In genomic region chr15:89362203-89363101, GRCh38 we compare ENCODE assay signal across 1 cellular context.
TF ChIP-seq lines count a peak whose summit lies in the region.

No MANE protein-coding gene starts in this region.

TF ChIP-seq in HEK293, 187 proteins besides CTCF, POLR2A, EP300 and RAD21 (continued from another document and continues in another):
- peak; percentile 66 for TF ChIP-seq PRDM10 (tag by site-specific recombination; IDR thresholded peaks at IDR 0.05)
- no peak for TF ChIP-seq ZNF175 (tag by site-specific recombination; IDR thresholded peaks at IDR 0.05)
- peak; percentile 92 for TF ChIP-seq ZNF629 (tag by site-specific recombination; IDR thresholded peaks at IDR 0.05)
- no peak for TF ChIP-seq ZNF473 (tag by site-specific recombination; IDR thresholded peaks at IDR 0.05)
- TF ChIP-seq ZFP41 (tag by site-specific recombination; IDR thresholded peaks at IDR 0.05; ENCODE audit: borderline replicate concordance), result no peak
- peak; percentile 56 for TF ChIP-seq ZBTB11 (tag by site-specific recombination; conservative IDR thresholded peaks at IDR 0.05; ENCODE audit: low read depth)
- no peak for TF ChIP-seq ZNF174 (tag by site-specific recombination; IDR thresholded peaks at IDR 0.05)
- TF ChIP-seq ZNF670 (tag by site-specific recombination; IDR thresholded peaks at IDR 0.05; ENCODE audit: low read depth), result no peak
- no peak for TF ChIP-seq ZNF48 (tag by site-specific recombination; IDR thresholded peaks at IDR 0.05)
- 0 out of 2 replicates have a peak, but pooled peaks have one; percentile 18 for TF ChIP-seq GLI4 (tag by site-specific recombination; IDR thresholded peaks at IDR 0.05)
- peak; percentile 68 for TF ChIP-seq ZFHX2 (tag by site-specific recombination; conservative IDR thresholded peaks at IDR 0.05)
- TF ChIP-seq PRDM6 (tag by site-specific recombination; IDR thresholded peaks at IDR 0.05), result no peak
- no peak for TF ChIP-seq OSR2 (tag by site-specific recombination; IDR thresholded peaks at IDR 0.05)
- peak; percentile 97 for TF ChIP-seq ZBTB10 (tag by site-specific recombination; IDR thresholded peaks at IDR 0.05)
- TF ChIP-seq ZNF747 (tag by site-specific recombination; IDR thresholded peaks at IDR 0.05), result no peak
- no peak for TF ChIP-seq ZNF639 (tag by site-specific recombination; IDR thresholded peaks at IDR 0.05)
- no peak for TF ChIP-seq ZNF266 (tag by site-specific recombination; IDR thresholded peaks at IDR 0.05; ENCODE audit: low read depth)
- peak; percentile 65; the same call in 1 of the 2 replicates for TF ChIP-seq KLF17 (tag by site-specific recombination; IDR thresholded peaks at IDR 0.05)
- peak; percentile 75 for TF ChIP-seq ATF2 (tag by site-specific recombination; IDR thresholded peaks at IDR 0.05; ENCODE audit: low read depth)
- no peak for TF ChIP-seq ZNF132 (tag by site-specific recombination; IDR thresholded peaks at IDR 0.05; ENCODE audit: borderline replicate concordance)
- no peak for TF ChIP-seq ZXDB (tag by site-specific recombination; IDR thresholded peaks at IDR 0.05)
- peak; percentile 30; the same call in 1 of the 2 replicates for TF ChIP-seq KLF10 (tag by site-specific recombination; IDR thresholded peaks at IDR 0.05)
- peak; percentile 36 for TF ChIP-seq SP2 (tag by site-specific recombination; IDR thresholded peaks at IDR 0.05)
- TF ChIP-seq ZNF10 (tag by site-specific recombination; IDR thresholded peaks at IDR 0.05), result no peak
- TF ChIP-seq SP3 (tag by site-specific recombination; IDR thresholded peaks at IDR 0.05), result no peak
- TF ChIP-seq ZNF677 (tag by site-specific recombination; IDR thresholded peaks at IDR 0.05), result 0 out of 2 replicates have a peak, but pooled peaks have one; percentile 43
- peak; percentile 98 for TF ChIP-seq ZNF398 (tag by site-specific recombination; IDR thresholded peaks at IDR 0.05)
- TF ChIP-seq ZNF169 (tag by site-specific recombination; IDR thresholded peaks at IDR 0.05), result no peak
- no peak for TF ChIP-seq ZBTB49 (tag by site-specific recombination; IDR thresholded peaks at IDR 0.05; ENCODE audit: low read depth)
- TF ChIP-seq ZNF510 (tag by site-specific recombination; IDR thresholded peaks at IDR 0.05; ENCODE audit: insufficient replicate concordance), result no peak
- peak; percentile 73 for TF ChIP-seq ZBTB26 (tag by site-specific recombination; optimal IDR thresholded peaks at IDR 0.05)
